Comparison of ENCODE assay signal across 8 cellular contexts in genomic region chr7:157357129-157358040, GRCh38. TPM values are rescaled to one million over a fixed set of nuclear protein-coding genes. Genes with fewer than 3 reads are reported as not detected.
DNase-seq lines count a peak whose midpoint lies in the region; ATAC-seq lines count a peak whose summit lies in the region.

No MANE protein-coding gene starts in this region.

- H3K36me3 Mint-ChIP-seq in stimulated activated naive CD8-positive, alpha-beta T cell treated with anti-CD3 and anti-CD28 coated beads, Interleukin-15, Interleukin-2, amounts not matched to agents 100 ng/mL and 50 ng/mL, for 24 hours (ENCODE audit: low read depth), result peaks cover 42% of the 10 kb centered on the region
- H3K36me3 Mint-ChIP-seq in activated T-helper 1 cell treated with anti-CD3 and anti-CD28 coated beads, Interleukin-12 subunit alpha, Interleukin-12 subunit beta, Interleukin-2, Interleukin-4 antibody, amounts not matched to agents 30 ng/mL and 10 ng/mL and 1 ng/mL, durations not matched to agents 14 hours and 24 hours and 36 hours (ENCODE audit: low read depth), result peaks cover 33% of the 10 kb centered on the region

- H3K4me3 ChIP-seq in Karpas-422 (ENCODE audit: low read length), result no peak overlapping the region

- H3K79me2 ChIP-seq in Karpas-422 (ENCODE audit: low read length), result peaks cover 99% of the 10 kb centered on the region

- H3K4me3 Mint-ChIP-seq in stimulated activated naive CD8-positive, alpha-beta T cell treated with anti-CD3 and anti-CD28 coated beads, Interleukin-15, Interleukin-2, amounts not matched to agents 100 ng/mL and 50 ng/mL, for 24 hours, result no peak overlapping the region
- no peak overlapping the region for H3K4me3 Mint-ChIP-seq in activated T-helper 1 cell treated with anti-CD3 and anti-CD28 coated beads, Interleukin-12 subunit alpha, Interleukin-12 subunit beta, Interleukin-2, Interleukin-4 antibody, amounts not matched to agents 30 ng/mL and 10 ng/mL and 1 ng/mL, durations not matched to agents 14 hours and 24 hours and 36 hours

- H3K27me3 Mint-ChIP-seq in stimulated activated naive CD8-positive, alpha-beta T cell treated with anti-CD3 and anti-CD28 coated beads, Interleukin-15, Interleukin-2, amounts not matched to agents 100 ng/mL and 50 ng/mL, for 24 hours, result no peaks in the 10 kb centered on the region
- no peaks in the 10 kb centered on the region for H3K27me3 Mint-ChIP-seq in activated T-helper 1 cell treated with anti-CD3 and anti-CD28 coated beads, Interleukin-12 subunit alpha, Interleukin-12 subunit beta, Interleukin-2, Interleukin-4 antibody, amounts not matched to agents 30 ng/mL and 10 ng/mL and 1 ng/mL, durations not matched to agents 14 hours and 24 hours and 36 hours (ENCODE audit: insufficient read depth)

- H3K27me3 ChIP-seq in Karpas-422 (ENCODE audit: low read length), result no peaks in the 10 kb centered on the region

- H3K9me3 ChIP-seq in Karpas-422 (ENCODE audit: low read length), result no peaks in the 10 kb centered on the region

- no peak overlapping the region for H3K27ac ChIP-seq in Karpas-422 (ENCODE audit: low read length)

- H3K9me2 ChIP-seq in Karpas-422 (replicated peaks; ENCODE audit: insufficient read depth, low read length), result no peaks in the 10 kb centered on the region

- no peak overlapping the region for H2AFZ ChIP-seq in Karpas-422 (ENCODE audit: low read length)

- ATAC-seq in stimulated activated naive CD8-positive, alpha-beta T cell treated with anti-CD3 and anti-CD28 coated beads, Interleukin-15, Interleukin-2, amounts not matched to agents 100 U/mL and 50 U/mL, for 24 hours, result no peak
- peak; percentile 89 for ATAC-seq in HG02885 (IDR thresholded peaks at IDR 0.05; ENCODE audit: poor library complexity, unreplicated experiment)

- H3K36me3 ChIP-seq in Karpas-422 (ENCODE audit: insufficient read depth, low read length), result peaks cover 19% of the 10 kb centered on the region

- peaks cover 27% of the 10 kb centered on the region; the same call in 1 of the 2 replicates for H4K20me1 ChIP-seq in Karpas-422 (ENCODE audit: insufficient read depth, low read depth, low read length)

- no peaks in the 10 kb centered on the region for H3K9me3 Mint-ChIP-seq in stimulated activated naive CD8-positive, alpha-beta T cell treated with anti-CD3 and anti-CD28 coated beads, Interleukin-15, Interleukin-2, amounts not matched to agents 100 ng/mL and 50 ng/mL, for 24 hours
- H3K9me3 Mint-ChIP-seq in activated T-helper 1 cell treated with anti-CD3 and anti-CD28 coated beads, Interleukin-12 subunit alpha, Interleukin-12 subunit beta, Interleukin-2, Interleukin-4 antibody, amounts not matched to agents 30 ng/mL and 10 ng/mL and 1 ng/mL, durations not matched to agents 14 hours and 24 hours and 36 hours, result no peaks in the 10 kb centered on the region

- intact Hi-C loops in activated T-helper 1 cell treated with anti-CD3 and anti-CD28 coated beads, Interleukin-12 subunit alpha, Interleukin-12 subunit beta, Interleukin-2, Interleukin-4 antibody, amounts not matched to agents 30 ng/mL and 10 ng/mL and 1 ng/mL, durations not matched to agents 14 hours and 24 hours and 36 hours (cut with micrococcal nuclease), result loop anchor here (2.0 kb wide), 1 partner anchor 29 kb away; no protein-coding TSS in a partner anchor

- H3K9ac ChIP-seq in Karpas-422 (ENCODE audit: low read length), result no peak overlapping the region

- peak overlapping the region; percentile 51 for H3K27ac Mint-ChIP-seq in stimulated activated naive CD8-positive, alpha-beta T cell treated with anti-CD3 and anti-CD28 coated beads, Interleukin-15, Interleukin-2, amounts not matched to agents 100 ng/mL and 50 ng/mL, for 24 hours
- H3K27ac Mint-ChIP-seq in activated T-helper 1 cell treated with anti-CD3 and anti-CD28 coated beads, Interleukin-12 subunit alpha, Interleukin-12 subunit beta, Interleukin-2, Interleukin-4 antibody, amounts not matched to agents 30 ng/mL and 10 ng/mL and 1 ng/mL, durations not matched to agents 14 hours and 24 hours and 36 hours, result peak overlapping the region; percentile 14

- H3K4me2 ChIP-seq in Karpas-422 (ENCODE audit: low read depth, low read length, poor library complexity, severe bottlenecking), result no peak overlapping the region

- H3K4me1 Mint-ChIP-seq in stimulated activated naive CD8-positive, alpha-beta T cell treated with anti-CD3 and anti-CD28 coated beads, Interleukin-15, Interleukin-2, amounts not matched to agents 100 ng/mL and 50 ng/mL, for 24 hours (ENCODE audit: low read depth), result peaks cover 51% of the 10 kb centered on the region
- H3K4me1 Mint-ChIP-seq in activated T-helper 1 cell treated with anti-CD3 and anti-CD28 coated beads, Interleukin-12 subunit alpha, Interleukin-12 subunit beta, Interleukin-2, Interleukin-4 antibody, amounts not matched to agents 30 ng/mL and 10 ng/mL and 1 ng/mL, durations not matched to agents 14 hours and 24 hours and 36 hours (ENCODE audit: low read depth), result peaks cover 62% of the 10 kb centered on the region

- no peak for DNase-seq in stimulated activated naive CD8-positive, alpha-beta T cell treated with anti-CD3 and anti-CD28 coated beads, Interleukin-15, Interleukin-2, amounts not matched to agents 100 U/mL and 50 U/mL, for 24 hours
- no peak for DNase-seq in activated T-helper 1 cell treated with anti-CD3 and anti-CD28 coated beads, Interleukin-12 subunit alpha, Interleukin-12 subunit beta, Interleukin-2, Interleukin-4 antibody, amounts not matched to agents 30 ng/mL and 10 ng/mL and 1 ng/mL, durations not matched to agents 14 hours and 24 hours and 36 hours (ENCODE audit: low spot score)
- DNase-seq in Karpas-422 (no peak), 8988T (no peak), NCI-H2029 (lab: John Stamatoyannopoulos, UW) (no peak), LoVo (ENCODE audit: low spot score) (no peak)

- no peaks in the 10 kb centered on the region for H3K4me1 ChIP-seq in Karpas-422 (ENCODE audit: low read length)

RNA-seq across cellular contexts. Expression of gene DNAJB6, which starts 20.6 kb away (rescaled TPM):
- total RNA-seq in activated T-helper 1 cell treated with anti-CD3 and anti-CD28 coated beads, Interleukin-12 subunit alpha, Interleukin-12 subunit beta, Interleukin-2, Interleukin-4 antibody, amounts not matched to agents 30 ng/mL and 10 ng/mL and 1 ng/mL, durations not matched to agents 14 hours and 24 hours and 36 hours, result 127 and 137 TPM in 2 replicates
- total RNA-seq in Karpas-422 (2014; rRNA removed; shearing (Covaris generic); ENCODE audit: low replicate concordance), result 34.1 and 54.5 TPM in 2 replicates
